ENCODE assay signal across 15 cellular contexts in the genomic region with DNA sequence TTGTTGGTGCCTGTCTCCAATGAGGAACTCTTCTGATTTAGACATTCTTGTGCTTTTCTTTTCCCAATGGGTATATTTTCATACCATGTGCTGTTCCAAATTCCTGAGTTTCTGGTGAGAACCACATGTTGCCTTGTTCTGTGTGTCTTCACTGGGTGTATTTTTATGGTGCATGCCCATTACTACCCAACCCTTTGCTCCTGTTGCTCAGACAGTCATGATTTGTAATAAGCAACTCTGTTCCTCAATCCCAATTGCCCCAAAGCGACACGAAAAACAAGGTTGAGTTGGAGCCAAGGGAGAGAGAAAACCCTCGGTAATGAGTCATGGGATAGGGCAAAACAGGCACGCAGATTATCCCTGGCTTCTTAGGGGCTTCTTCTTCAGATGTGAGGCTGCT.
DNase-seq lines count a peak whose midpoint lies in the region; ATAC-seq and TF ChIP-seq lines count a peak whose summit lies in the region.
"Had no signal": no experiment of that assay in that cellular context is flagged by ENCODE, and none has a peak within 500 bp of the region (broad histone marks: within the 10 kb centered on the region; RNA-seq: fewer than 3 reads in every experiment).

No MANE protein-coding gene starts in this region.

- 71 to 82% methylated on average over 4 of the region's 4 CpGs for WGBS in heart right ventricle, 2 donors
- 64% methylated on average over 4 of the region's 4 CpGs for WGBS in right cardiac atrium

- no peak for DNase-seq in heart right ventricle
- no peak for DNase-seq in right cardiac atrium
- DNase-seq in adipocyte (ENCODE audit: low read depth), result no peak
- no peak for DNase-seq in HK-2 (ENCODE audit: unreplicated experiment)
- DNase-seq: KBM-7, NCI-H1105 treated with DMSO at 0.1 percent for 48 hours, NCI-H2029 treated with DMSO at 0.1 percent for 48 hours, NCI-H2171, NCI-H345, NCI-H524, Peyer's patch, SHP77 had no signal

- H3K27ac ChIP-seq in heart right ventricle (peak overlapping the region in 7 of 10 donors; percentile 1 to 77 (median 59)), right cardiac atrium (ENCODE audit: low read length) (no peak overlapping the region), mucosa of rectum (ENCODE audit: low read depth in 2 of 2, low read length in 2 of 2) (peak overlapping the region; percentile 11 to 25)
- H3K27ac ChIP-seq: Peyer's patch had no signal

- H3K9ac ChIP-seq in adipocyte (ENCODE audit: low read length), result no peak overlapping the region
- H3K9ac ChIP-seq in mucosa of rectum (ENCODE audit: low read depth in 1 of 2, low read length in 2 of 2), result no peak overlapping the region

- no peaks in the 10 kb centered on the region for H3K27me3 ChIP-seq in heart right ventricle
- H3K27me3 ChIP-seq in right cardiac atrium (ENCODE audit: control insufficient read depth, insufficient read depth), result no peaks in the 10 kb centered on the region
- H3K27me3 ChIP-seq in adipocyte (replicated peaks; ENCODE audit: control insufficient read depth, insufficient read depth, low read length), result no peaks in the 10 kb centered on the region
- no peaks in the 10 kb centered on the region for H3K27me3 ChIP-seq in mucosa of rectum (ENCODE audit: control insufficient read depth in 2 of 2, insufficient read depth in 2 of 2, low read length in 2 of 2)
- H3K27me3 ChIP-seq: Peyer's patch had no signal

- H3K9me3 ChIP-seq in heart right ventricle (peaks cover 0 to 10% (median 0%) of the 10 kb centered on the region in 11 donors), right cardiac atrium (ENCODE audit: control insufficient read depth, low read length) (no peaks in the 10 kb centered on the region), adipocyte (ENCODE audit: control insufficient read depth, low read length) (peaks cover 2% of the 10 kb centered on the region), mucosa of rectum (ENCODE audit: control insufficient read depth in 2 of 2, low read length in 2 of 2) (no peaks in the 10 kb centered on the region)

- no peak for TF ChIP-seq CTCF in heart right ventricle (IDR thresholded peaks at IDR 0.05)

- ATAC-seq in heart right ventricle, result peak in 2 of 8 donors; percentile 18 to 31
- ATAC-seq in right cardiac atrium, result no peak
- no peak for ATAC-seq in HG03135 (IDR thresholded peaks at IDR 0.05; ENCODE audit: unreplicated experiment)
- no peak for ATAC-seq in HG03469 (IDR thresholded peaks at IDR 0.05; ENCODE audit: unreplicated experiment)

- intact Hi-C loops in heart right ventricle (cut with DNase I), result loop anchor here in 2 of 10 donors (5.0 to 10.0 kb wide), 3 partner anchors 46 to 76 kb away; no protein-coding TSS in a partner anchor
- intact Hi-C loops in right cardiac atrium (cut with DNase I), result no loop called here

- H3K36me3 ChIP-seq in heart right ventricle (no peaks in the 10 kb centered on the region), adipocyte (ENCODE audit: control insufficient read depth, insufficient read depth, low read length, severe bottlenecking) (no peaks in the 10 kb centered on the region), mucosa of rectum (ENCODE audit: control insufficient read depth in 2 of 2, insufficient read depth in 2 of 2, low read length in 2 of 2) (no peaks in the 10 kb centered on the region)
- H3K36me3 ChIP-seq: Peyer's patch had no signal

- H3K4me1 ChIP-seq in heart right ventricle (peaks cover 0 to 31% (median 6%) of the 10 kb centered on the region in 9 donors), right cardiac atrium (ENCODE audit: control insufficient read depth, insufficient read depth, low read length) (no peaks in the 10 kb centered on the region), adipocyte (ENCODE audit: control insufficient read depth, insufficient read depth, low read length) (peaks cover 23% of the 10 kb centered on the region), mucosa of rectum (ENCODE audit: control insufficient read depth in 2 of 2, insufficient read depth in 2 of 2, low read length in 2 of 2) (no peaks in the 10 kb centered on the region)
- H3K4me1 ChIP-seq: Peyer's patch had no signal

- H3K4me3 ChIP-seq in heart right ventricle (no peak overlapping the region), right cardiac atrium (ENCODE audit: low read length) (no peak overlapping the region), adipocyte (ENCODE audit: low read length) (peak overlapping the region; percentile 4), mucosa of rectum (ENCODE audit: low read length in 2 of 2) (no peak overlapping the region)
- H3K4me3 ChIP-seq: Peyer's patch had no signal
